Comparison of ENCODE assay signal across 22 cellular contexts in genomic region chr2:48852938-48853337, GRCh38.
DNase-seq lines count a peak whose midpoint lies in the region; ATAC-seq, FAIRE-seq and TF ChIP-seq lines count a peak whose summit lies in the region.
"Had no signal": no experiment of that assay in that cellular context is flagged by ENCODE, and none has a peak within 500 bp of the region (broad histone marks: within the 10 kb centered on the region; RNA-seq: fewer than 3 reads in every experiment).

No MANE protein-coding gene starts in this region.

- FAIRE-seq in GM12891 (lab: Jason Lieb, UNC) = no peak
- FAIRE-seq: GM19239 had no signal

- H3K4me3 ChIP-seq in cardiac fibroblast (replicated peaks in 1 of 2; ENCODE audit: low read depth in 2 of 2, low read length in 2 of 2) = no peak overlapping the region
- H3K4me3 ChIP-seq: Peyer's patch, suprapubic skin had no signal

- no peak for TF ChIP-seq POLR2A in GM12891 (IDR thresholded peaks at IDR 0.05; ENCODE audit: low read depth, low read length)

- no peak for ATAC-seq in GM18909 (IDR thresholded peaks at IDR 0.05; ENCODE audit: poor library complexity, unreplicated experiment)
- ATAC-seq: sciatic nerve had no signal

- no peak for TF ChIP-seq CTCF in cardiac fibroblast (IDR thresholded peaks at IDR 0.05; ENCODE audit: low read depth, low read length)

- peak; percentile 65 for DNase-seq in HS-5 (ENCODE audit: low read depth)
- peak; percentile 27 to 48 for DNase-seq in cardiac fibroblast (ENCODE audit: low read depth in 2 of 2)
- peak; percentile 88 for DNase-seq in iris pigment epithelial cell (ENCODE audit: low read depth)
- no peak for DNase-seq in mesenteric fat pad (ENCODE audit: low spot score)
- DNase-seq in GM12891 (ENCODE audit: insufficient read length, low spot score) = no peak
- no peak for DNase-seq in stimulated activated CD8-positive, alpha-beta memory T cell treated with anti-CD3 and anti-CD28 coated beads, Interleukin-4, amount 100 ng/mL, for 48 hours
- DNase-seq: activated CD8-positive, alpha-beta memory T cell treated with anti-CD3 and anti-CD28 coated beads for 24 hours; activated naive CD4-positive, alpha-beta T cell treated with Interleukin-2 at 50 U/mL for 16 hours; activated T-cell treated with anti-CD3 and anti-CD28 coated beads, Interleukin-2, amount 50 U/mL, for 48 hours; amygdala; central memory CD4-positive, alpha-beta T cell; COR-L47; DMS79 treated with DMSO at 0.1 percent for 48 hours; erythroblast; midbrain; NCI-H1105; NCI-H526; Peyer's patch had no signal

TF ChIP-seq in GM12891, 5 proteins besides CTCF, POLR2A, EP300 and RAD21:
- TF ChIP-seq TAF1 (IDR thresholded peaks at IDR 0.05; ENCODE audit: low read depth, low read length) (no peak), SPI1 (IDR thresholded peaks at IDR 0.05; ENCODE audit: low read depth, low read length) (no peak), POLR2AphosphoS5 (IDR thresholded peaks at IDR 0.05; ENCODE audit: low read depth, low read length) (no peak), POU2F2 (IDR thresholded peaks at IDR 0.05; ENCODE audit: low read depth, low read length) (no peak), PAX5 (IDR thresholded peaks at IDR 0.05; ENCODE audit: insufficient read depth, low read length, severe bottlenecking) (no peak)
TF ChIP-seq in GM12891: peak in this region for 0.

Comparison
In these comparisons a context has a peak if more than half of its experiments do, and no peak if none do; other contexts are left out.
1. DNase-seq: peak in HS-5 (single experiment), cardiac fibroblast (2 of 2) and iris pigment epithelial cell (single experiment); none in mesenteric fat pad (single experiment), GM12891 (single experiment) and stimulated activated CD8-positive, alpha-beta memory T cell treated with anti-CD3 and anti-CD28 coated beads, Interleukin-4, amount 100 ng/mL, for 48 hours (single experiment).